18 cellular contexts compared by ENCODE assay signal in the genomic region with DNA sequence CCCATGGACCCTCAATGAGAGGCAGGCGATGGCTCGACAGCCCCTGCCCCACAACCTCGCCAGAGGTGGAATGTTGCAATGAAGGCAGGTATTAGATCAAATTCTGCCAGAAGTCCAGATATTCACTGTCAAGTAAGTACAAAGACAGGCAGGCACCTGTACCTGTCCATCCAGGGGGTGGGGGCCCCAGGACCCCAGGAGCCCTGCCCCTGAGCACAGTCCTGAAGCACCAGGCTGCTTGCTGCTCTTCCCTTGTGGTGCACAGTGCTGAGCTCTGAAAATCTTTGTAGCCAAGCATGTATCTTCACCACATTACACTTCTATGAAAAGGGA. TPM values are rescaled to one million over a fixed set of nuclear protein-coding genes. Genes with fewer than 3 reads are reported as not detected.
DNase-seq lines count a peak whose midpoint lies in the region; ATAC-seq and TF ChIP-seq lines count a peak whose summit lies in the region.
"Had no signal": no experiment of that assay in that cellular context is flagged by ENCODE, and none has a peak within 500 bp of the region (broad histone marks: within the 10 kb centered on the region; RNA-seq: fewer than 3 reads in every experiment).

No MANE protein-coding gene starts in this region.

- H3K4me3 ChIP-seq in SU-DHL-6 (ENCODE audit: insufficient read depth, low read length, poor library complexity, severe bottlenecking) (no peak overlapping the region), upper lobe of right lung (no peak overlapping the region)
- H3K4me3 ChIP-seq: HAP-1, K562 had no signal

- no peaks in the 10 kb centered on the region for H4K20me1 ChIP-seq in SU-DHL-6 (ENCODE audit: low read depth, low read length)

- peaks cover 30% of the 10 kb centered on the region for H3K4me1 Mint-ChIP-seq in activated CD8-positive, alpha-beta T cell treated with anti-CD3 and anti-CD28 coated beads for 36 hours (ENCODE audit: low read depth)
- H3K4me1 Mint-ChIP-seq in activated CD8-positive, alpha-beta T cell treated with anti-CD3 and anti-CD28 coated beads, Interleukin-2, amount 10 ng/mL, durations not matched to agents 7 days and 5 days (ENCODE audit: low read depth) = peaks cover 44% of the 10 kb centered on the region
- H3K4me1 Mint-ChIP-seq in stimulated activated memory B cell treated with anti-CD40 and anti-IgM and Interleukin-4, amounts not matched to agents 10 μg/mL and 1 μg/mL and 100 μg/mL, for 72 hours = peaks cover 50% of the 10 kb centered on the region

- CTCF ChIA-PET in activated CD8-positive, alpha-beta T cell treated with anti-CD3 and anti-CD28 coated beads for 36 hours (lab: Charles Lee) = interaction anchor here (1.2 to 7.3 kb wide), 3 partner anchors 105 to 130 kb away, joined by 3 to 111 read pairs (median 5); no protein-coding TSS in a partner anchor
- CTCF ChIA-PET in activated CD8-positive, alpha-beta T cell treated with anti-CD3 and anti-CD28 coated beads, Interleukin-2, amount 10 ng/mL, durations not matched to agents 7 days and 5 days (lab: Charles Lee) = interaction anchor here (1.6 to 7.5 kb wide), 2 partner anchors 10 to 132 kb away, joined by 6 to 81 read pairs; no protein-coding TSS in a partner anchor

- peak overlapping the region; percentile 91 for H2AFZ ChIP-seq in SU-DHL-6 (ENCODE audit: low read depth, low read length, severe bottlenecking)
- H2AFZ ChIP-seq: parathyroid adenoma had no signal

- no peak overlapping the region for H3K27ac Mint-ChIP-seq in activated CD8-positive, alpha-beta T cell treated with anti-CD3 and anti-CD28 coated beads for 36 hours
- no peak overlapping the region for H3K27ac Mint-ChIP-seq in activated CD8-positive, alpha-beta T cell treated with anti-CD3 and anti-CD28 coated beads, Interleukin-2, amount 10 ng/mL, durations not matched to agents 7 days and 5 days
- H3K27ac Mint-ChIP-seq in stimulated activated memory B cell treated with anti-CD40 and anti-IgM and Interleukin-4, amounts not matched to agents 10 μg/mL and 1 μg/mL and 100 μg/mL, for 72 hours = peak overlapping the region; percentile 88
- H3K27ac Mint-ChIP-seq: activated naive CD4-positive, alpha-beta T cell treated with anti-CD3 and anti-CD28 coated beads, Interleukin-2, amount 10 ng/mL, durations not matched to agents 7 days and 5 days; endodermal cell; natural killer cell treated with Interleukin-12 subunit alpha and Interleukin-12 subunit beta and Interleukin-15 and Interleukin-18, amount 100 ng/mL, for 72 hours had no signal

- no peak overlapping the region for H3K9ac ChIP-seq in SU-DHL-6 (ENCODE audit: low read length)
- H3K9ac ChIP-seq: parathyroid adenoma had no signal

- no peaks in the 10 kb centered on the region for H3F3A ChIP-seq in SU-DHL-6 (ENCODE audit: insufficient read depth)

- intact Hi-C loops in activated CD8-positive, alpha-beta T cell treated with anti-CD3 and anti-CD28 coated beads for 36 hours (cut with micrococcal nuclease) = loop anchor here (5.0 kb wide), 1 partner anchor 112 kb away; no protein-coding TSS in a partner anchor
- intact Hi-C loops in upper lobe of right lung (cut with DNase I) = loop anchor here (5.0 kb wide), 1 partner anchor 132 kb away; no protein-coding TSS in a partner anchor
- intact Hi-C loops in left ventricle myocardium superior (cut with micrococcal nuclease) = loop anchor here (5.0 kb wide), 1 partner anchor 132 kb away; no protein-coding TSS in a partner anchor

- no peaks in the 10 kb centered on the region for H3K9me2 ChIP-seq in SU-DHL-6 (replicated peaks; ENCODE audit: insufficient read depth, low read length)

- peak; percentile 29 for ATAC-seq in activated CD8-positive, alpha-beta T cell treated with anti-CD3 and anti-CD28 coated beads for 36 hours
- no peak for ATAC-seq in activated CD8-positive, alpha-beta T cell treated with anti-CD3 and anti-CD28 coated beads, Interleukin-2, amount 10 ng/mL, durations not matched to agents 7 days and 5 days
- ATAC-seq in GM21737 (IDR thresholded peaks at IDR 0.05; ENCODE audit: unreplicated experiment) (peak; percentile 7), HG03457 (IDR thresholded peaks at IDR 0.05; ENCODE audit: unreplicated experiment) (no peak), upper lobe of right lung (no peak), left ventricle myocardium superior (no peak)
- ATAC-seq in stimulated activated memory B cell treated with anti-CD40 and anti-IgM and Interleukin-4, amounts not matched to agents 10 μg/mL and 1 μg/mL and 100 μg/mL, for 72 hours = peak; percentile 13

- no peak overlapping the region for H3K27ac ChIP-seq in SU-DHL-6 (ENCODE audit: low read depth, low read length)
- no peak overlapping the region for H3K27ac ChIP-seq in upper lobe of right lung
- H3K27ac ChIP-seq: parathyroid adenoma had no signal

- no peak overlapping the region for H3K4me3 Mint-ChIP-seq in activated CD8-positive, alpha-beta T cell treated with anti-CD3 and anti-CD28 coated beads for 36 hours
- H3K4me3 Mint-ChIP-seq in activated CD8-positive, alpha-beta T cell treated with anti-CD3 and anti-CD28 coated beads, Interleukin-2, amount 10 ng/mL, durations not matched to agents 7 days and 5 days = no peak overlapping the region
- H3K4me3 Mint-ChIP-seq in stimulated activated memory B cell treated with anti-CD40 and anti-IgM and Interleukin-4, amounts not matched to agents 10 μg/mL and 1 μg/mL and 100 μg/mL, for 72 hours = no peak overlapping the region
- H3K4me3 Mint-ChIP-seq: activated naive CD4-positive, alpha-beta T cell treated with anti-CD3 and anti-CD28 coated beads, Interleukin-2, amount 10 ng/mL, durations not matched to agents 7 days and 5 days; endodermal cell; natural killer cell treated with Interleukin-12 subunit alpha and Interleukin-12 subunit beta and Interleukin-15 and Interleukin-18, amount 100 ng/mL, for 72 hours; stimulated activated naive CD8-positive, alpha-beta T cell treated with anti-CD3 and anti-CD28 coated beads, Interleukin-15, Interleukin-2, amounts not matched to agents 100 ng/mL and 50 ng/mL, for 24 hours had no signal

- peaks cover 8% of the 10 kb centered on the region for H3K4me1 ChIP-seq in upper lobe of right lung
- H3K4me1 ChIP-seq: parathyroid adenoma had no signal

- peaks cover 2% of the 10 kb centered on the region for H3K27me3 Mint-ChIP-seq in activated CD8-positive, alpha-beta T cell treated with anti-CD3 and anti-CD28 coated beads for 36 hours
- no peaks in the 10 kb centered on the region for H3K27me3 Mint-ChIP-seq in activated CD8-positive, alpha-beta T cell treated with anti-CD3 and anti-CD28 coated beads, Interleukin-2, amount 10 ng/mL, durations not matched to agents 7 days and 5 days (ENCODE audit: low read depth)
- H3K27me3 Mint-ChIP-seq in stimulated activated memory B cell treated with anti-CD40 and anti-IgM and Interleukin-4, amounts not matched to agents 10 μg/mL and 1 μg/mL and 100 μg/mL, for 72 hours = peaks cover 2% of the 10 kb centered on the region

- H3K9me3 ChIP-seq in SU-DHL-6 (ENCODE audit: insufficient read depth, low read length) = no peaks in the 10 kb centered on the region
- H3K9me3 ChIP-seq in upper lobe of right lung = no peaks in the 10 kb centered on the region
- H3K9me3 ChIP-seq: HAP-1 had no signal

- DNase-seq in activated CD8-positive, alpha-beta T cell treated with anti-CD3 and anti-CD28 coated beads for 36 hours = no peak
- DNase-seq in activated CD8-positive, alpha-beta T cell treated with anti-CD3 and anti-CD28 coated beads, Interleukin-2, amount 10 ng/mL, durations not matched to agents 7 days and 5 days = no peak
- DNase-seq in upper lobe of right lung (no peak), left ventricle myocardium superior (no peak)
- DNase-seq: activated CD4-positive, alpha-beta T cell treated with anti-CD3 and anti-CD28 coated beads for 1 hour; activated naive CD4-positive, alpha-beta T cell treated with anti-CD3 and anti-CD28 coated beads, Interleukin-2, amount 10 ng/mL, durations not matched to agents 7 days and 5 days; Calu3; mesendoderm had no signal

- peak overlapping the region; percentile 33 for H3K4me2 ChIP-seq in SU-DHL-6 (ENCODE audit: low read depth, low read length, poor library complexity, severe bottlenecking)

- TF ChIP-seq CTCF in activated CD8-positive, alpha-beta T cell treated with anti-CD3 and anti-CD28 coated beads for 36 hours (IDR thresholded peaks at IDR 0.05) = no peak
- TF ChIP-seq CTCF in SU-DHL-6 (IDR thresholded peaks at IDR 0.05; ENCODE audit: insufficient read depth, low read length, poor library complexity, severe bottlenecking) (no peak), upper lobe of right lung (IDR thresholded peaks at IDR 0.05) (no peak)

- H3K9me3 Mint-ChIP-seq in activated CD8-positive, alpha-beta T cell treated with anti-CD3 and anti-CD28 coated beads for 36 hours = no peaks in the 10 kb centered on the region
- H3K9me3 Mint-ChIP-seq in activated CD8-positive, alpha-beta T cell treated with anti-CD3 and anti-CD28 coated beads, Interleukin-2, amount 10 ng/mL, durations not matched to agents 7 days and 5 days (ENCODE audit: insufficient read depth) = no peaks in the 10 kb centered on the region
- no peaks in the 10 kb centered on the region for H3K9me3 Mint-ChIP-seq in stimulated activated memory B cell treated with anti-CD40 and anti-IgM and Interleukin-4, amounts not matched to agents 10 μg/mL and 1 μg/mL and 100 μg/mL, for 72 hours
- H3K9me3 Mint-ChIP-seq: activated naive CD4-positive, alpha-beta T cell treated with anti-CD3 and anti-CD28 coated beads, Interleukin-2, amount 10 ng/mL, durations not matched to agents 7 days and 5 days; endodermal cell; natural killer cell treated with Interleukin-12 subunit alpha and Interleukin-12 subunit beta and Interleukin-15 and Interleukin-18, amount 100 ng/mL, for 72 hours; stimulated activated naive CD8-positive, alpha-beta T cell treated with anti-CD3 and anti-CD28 coated beads, Interleukin-15, Interleukin-2, amounts not matched to agents 100 ng/mL and 50 ng/mL, for 24 hours had no signal

- H3K79me2 ChIP-seq in SU-DHL-6 (ENCODE audit: insufficient read depth, low read length) = no peaks in the 10 kb centered on the region
- H3K79me2 ChIP-seq: parathyroid adenoma had no signal

- no peaks in the 10 kb centered on the region for H3K36me3 Mint-ChIP-seq in activated CD8-positive, alpha-beta T cell treated with anti-CD3 and anti-CD28 coated beads for 36 hours (ENCODE audit: low read depth)
- no peaks in the 10 kb centered on the region for H3K36me3 Mint-ChIP-seq in activated CD8-positive, alpha-beta T cell treated with anti-CD3 and anti-CD28 coated beads, Interleukin-2, amount 10 ng/mL, durations not matched to agents 7 days and 5 days (ENCODE audit: low read depth)
- H3K36me3 Mint-ChIP-seq in stimulated activated memory B cell treated with anti-CD40 and anti-IgM and Interleukin-4, amounts not matched to agents 10 μg/mL and 1 μg/mL and 100 μg/mL, for 72 hours = peaks cover under 1% of the 10 kb centered on the region
- H3K36me3 Mint-ChIP-seq: activated naive CD4-positive, alpha-beta T cell treated with anti-CD3 and anti-CD28 coated beads, Interleukin-2, amount 10 ng/mL, durations not matched to agents 7 days and 5 days; natural killer cell treated with Interleukin-12 subunit alpha and Interleukin-12 subunit beta and Interleukin-15 and Interleukin-18, amount 100 ng/mL, for 72 hours had no signal

- H3K36me3 ChIP-seq in SU-DHL-6 (ENCODE audit: low read length) (no peaks in the 10 kb centered on the region), upper lobe of right lung (no peaks in the 10 kb centered on the region)

- H3K27me3 ChIP-seq in SU-DHL-6 (ENCODE audit: low read length) = no peaks in the 10 kb centered on the region
- H3K27me3 ChIP-seq in upper lobe of right lung = no peaks in the 10 kb centered on the region

- POLR2A ChIA-PET in activated CD8-positive, alpha-beta T cell treated with anti-CD3 and anti-CD28 coated beads for 36 hours (lab: Charles Lee) = interaction anchor here (1.0 to 2.0 kb wide), 3 partner anchors 110 to 200 kb away, joined by 3 to 7 read pairs (median 3); no protein-coding TSS in a partner anchor
- POLR2A ChIA-PET in activated CD8-positive, alpha-beta T cell treated with anti-CD3 and anti-CD28 coated beads, Interleukin-2, amount 10 ng/mL, durations not matched to agents 7 days and 5 days (lab: Charles Lee) = interaction anchor here (1.0 kb wide), 1 partner anchor 34 kb away, joined by 3 read pairs; no protein-coding TSS in a partner anchor

RNA-seq across cellular contexts. Expression of gene HMCN2, which starts 26.2 kb away (rescaled TPM):
- total RNA-seq in activated CD8-positive, alpha-beta T cell treated with anti-CD3 and anti-CD28 coated beads for 36 hours = not detected
- total RNA-seq in activated CD8-positive, alpha-beta T cell treated with anti-CD3 and anti-CD28 coated beads, Interleukin-2, amount 10 ng/mL, durations not matched to agents 7 days and 5 days = not detected
- total RNA-seq in upper lobe of right lung (7.8 TPM), left ventricle myocardium superior (7.3 TPM)
- total RNA-seq: Calu3; K562; natural killer cell treated with Interleukin-12 subunit alpha and Interleukin-12 subunit beta and Interleukin-15 and Interleukin-18, amount 100 ng/mL, for 72 hours had no signal

Comparison
In these comparisons a context has a peak if more than half of its experiments do, and no peak if none do; other contexts are left out.
1. ATAC-seq: peak in activated CD8-positive, alpha-beta T cell treated with anti-CD3 and anti-CD28 coated beads for 36 hours (single experiment), GM21737 (single experiment) and stimulated activated memory B cell treated with anti-CD40 and anti-IgM and Interleukin-4, amounts not matched to agents 10 μg/mL and 1 μg/mL and 100 μg/mL, for 72 hours (single experiment); none in activated CD8-positive, alpha-beta T cell treated with anti-CD3 and anti-CD28 coated beads, Interleukin-2, amount 10 ng/mL, durations not matched to agents 7 days and 5 days (single experiment), HG03457 (single experiment), upper lobe of right lung (single experiment) and left ventricle myocardium superior (single experiment).